Comparison of ENCODE assay signal across 1 cellular context in the genomic region with DNA sequence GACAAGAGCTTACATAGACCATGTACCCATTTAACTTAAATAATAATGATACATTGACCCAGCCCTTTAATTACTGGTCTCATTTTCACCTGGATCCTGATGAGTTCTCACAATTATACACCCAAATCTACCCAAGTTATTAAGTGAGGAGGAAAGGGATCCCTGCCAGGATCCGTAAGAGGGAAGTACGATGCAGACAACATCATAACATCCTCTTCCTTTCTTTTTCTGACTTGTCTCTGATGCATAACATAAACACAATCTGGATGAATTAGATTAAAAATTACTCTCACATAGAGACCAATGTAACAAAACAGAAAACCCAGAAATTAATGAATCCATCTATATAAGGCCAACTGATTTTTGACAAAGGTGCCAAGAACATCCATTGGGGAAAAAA.
TF ChIP-seq lines count a peak whose summit lies in the region.

No MANE protein-coding gene starts in this region.

TF ChIP-seq in GM12878, 131 proteins besides CTCF, POLR2A, EP300 and RAD21:
- TF ChIP-seq IKZF1 (conservative IDR thresholded peaks at IDR 0.05) (no peak), ZBED1 (IDR thresholded peaks at IDR 0.05; ENCODE audit: borderline replicate concordance) (no peak), ZNF622 (IDR thresholded peaks at IDR 0.05) (no peak), BACH1 (IDR thresholded peaks at IDR 0.05; ENCODE audit: borderline replicate concordance) (no peak), RFX5 (IDR thresholded peaks at IDR 0.05; ENCODE audit: low read depth, low read length) (no peak), MTA3 (IDR thresholded peaks at IDR 0.05; ENCODE audit: borderline replicate concordance, low read length) (no peak), TAF1 (IDR thresholded peaks at IDR 0.05; ENCODE audit: borderline replicate concordance, low read depth, low read length) (no peak)
- TF ChIP-seq, protein P1, sequence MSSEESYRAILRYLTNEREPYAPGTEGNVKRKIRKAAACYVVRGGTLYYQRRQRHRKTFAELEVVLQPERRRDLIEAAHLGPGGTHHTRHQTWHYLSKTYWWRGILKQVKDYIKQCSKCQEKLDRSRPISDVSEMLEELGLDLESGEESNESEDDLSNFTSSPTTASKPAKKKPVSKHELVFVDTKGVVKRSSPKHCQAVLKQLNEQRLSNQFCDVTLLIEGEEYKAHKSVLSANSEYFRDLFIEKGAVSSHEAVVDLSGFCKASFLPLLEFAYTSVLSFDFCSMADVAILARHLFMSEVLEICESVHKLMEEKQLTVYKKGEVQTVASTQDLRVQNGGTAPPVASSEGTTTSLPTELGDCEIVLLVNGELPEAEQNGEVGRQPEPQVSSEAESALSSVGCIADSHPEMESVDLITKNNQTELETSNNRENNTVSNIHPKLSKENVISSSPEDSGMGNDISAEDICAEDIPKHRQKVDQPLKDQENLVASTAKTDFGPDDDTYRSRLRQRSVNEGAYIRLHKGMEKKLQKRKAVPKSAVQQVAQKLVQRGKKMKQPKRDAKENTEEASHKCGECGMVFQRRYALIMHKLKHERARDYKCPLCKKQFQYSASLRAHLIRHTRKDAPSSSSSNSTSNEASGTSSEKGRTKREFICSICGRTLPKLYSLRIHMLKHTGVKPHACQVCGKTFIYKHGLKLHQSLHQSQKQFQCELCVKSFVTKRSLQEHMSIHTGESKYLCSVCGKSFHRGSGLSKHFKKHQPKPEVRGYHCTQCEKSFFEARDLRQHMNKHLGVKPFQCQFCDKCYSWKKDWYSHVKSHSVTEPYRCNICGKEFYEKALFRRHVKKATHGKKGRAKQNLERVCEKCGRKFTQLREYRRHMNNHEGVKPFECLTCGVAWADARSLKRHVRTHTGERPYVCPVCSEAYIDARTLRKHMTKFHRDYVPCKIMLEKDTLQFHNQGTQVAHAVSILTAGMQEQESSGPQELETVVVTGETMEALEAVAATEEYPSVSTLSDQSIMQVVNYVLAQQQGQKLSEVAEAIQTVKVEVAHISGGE (CRISPR knock-in tag; IDR thresholded peaks at IDR 0.05): no peak
- TF ChIP-seq, protein P2, sequence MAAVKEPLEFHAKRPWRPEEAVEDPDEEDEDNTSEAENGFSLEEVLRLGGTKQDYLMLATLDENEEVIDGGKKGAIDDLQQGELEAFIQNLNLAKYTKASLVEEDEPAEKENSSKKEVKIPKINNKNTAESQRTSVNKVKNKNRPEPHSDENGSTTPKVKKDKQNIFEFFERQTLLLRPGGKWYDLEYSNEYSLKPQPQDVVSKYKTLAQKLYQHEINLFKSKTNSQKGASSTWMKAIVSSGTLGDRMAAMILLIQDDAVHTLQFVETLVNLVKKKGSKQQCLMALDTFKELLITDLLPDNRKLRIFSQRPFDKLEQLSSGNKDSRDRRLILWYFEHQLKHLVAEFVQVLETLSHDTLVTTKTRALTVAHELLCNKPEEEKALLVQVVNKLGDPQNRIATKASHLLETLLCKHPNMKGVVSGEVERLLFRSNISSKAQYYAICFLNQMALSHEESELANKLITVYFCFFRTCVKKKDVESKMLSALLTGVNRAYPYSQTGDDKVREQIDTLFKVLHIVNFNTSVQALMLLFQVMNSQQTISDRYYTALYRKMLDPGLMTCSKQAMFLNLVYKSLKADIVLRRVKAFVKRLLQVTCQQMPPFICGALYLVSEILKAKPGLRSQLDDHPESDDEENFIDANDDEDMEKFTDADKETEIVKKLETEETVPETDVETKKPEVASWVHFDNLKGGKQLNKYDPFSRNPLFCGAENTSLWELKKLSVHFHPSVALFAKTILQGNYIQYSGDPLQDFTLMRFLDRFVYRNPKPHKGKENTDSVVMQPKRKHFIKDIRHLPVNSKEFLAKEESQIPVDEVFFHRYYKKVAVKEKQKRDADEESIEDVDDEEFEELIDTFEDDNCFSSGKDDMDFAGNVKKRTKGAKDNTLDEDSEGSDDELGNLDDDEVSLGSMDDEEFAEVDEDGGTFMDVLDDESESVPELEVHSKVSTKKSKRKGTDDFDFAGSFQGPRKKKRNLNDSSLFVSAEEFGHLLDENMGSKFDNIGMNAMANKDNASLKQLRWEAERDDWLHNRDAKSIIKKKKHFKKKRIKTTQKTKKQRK (IDR thresholded peaks at IDR 0.05; ENCODE audit: low read depth, low read length): no peak
